ENCODE assay signal across 9 cellular contexts in the genomic region with DNA sequence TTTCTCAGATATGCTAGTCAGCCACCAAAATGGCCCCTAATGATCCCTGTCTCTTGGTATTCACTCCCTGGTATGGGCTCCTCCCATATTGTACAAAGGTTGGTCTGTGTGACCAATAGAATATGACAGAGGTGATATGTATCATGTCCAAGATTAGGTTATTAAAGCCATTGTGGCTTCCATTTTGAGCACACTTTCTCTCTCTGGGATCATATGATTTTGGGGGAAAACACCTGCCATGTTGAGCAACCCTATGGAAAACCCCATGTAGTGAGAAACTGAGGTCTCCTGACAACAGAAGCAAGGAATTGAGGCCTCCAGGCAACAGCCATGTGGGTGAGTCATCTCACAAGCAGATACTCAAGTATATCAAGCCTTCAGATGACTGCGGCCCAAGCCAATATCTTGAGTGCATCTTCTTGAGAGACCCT. TPM values are rescaled to one million over a fixed set of nuclear protein-coding genes. Genes with fewer than 3 reads are reported as not detected.
DNase-seq lines count a peak whose midpoint lies in the region; ATAC-seq, FAIRE-seq and TF ChIP-seq lines count a peak whose summit lies in the region.
"Had no signal": no experiment of that assay in that cellular context is flagged by ENCODE, and none has a peak within 500 bp of the region (broad histone marks: within the 10 kb centered on the region; RNA-seq: fewer than 3 reads in every experiment).

No MANE protein-coding gene starts in this region.

- no peak for TF ChIP-seq CTCF in GM12878 (IDR thresholded peaks at IDR 0.05 in 2 of 3, conservative IDR thresholded peaks at IDR 0.05 in 1 of 3; ENCODE audit: control insufficient read depth in 2 of 3, extremely low read depth in 1 of 3, insufficient read depth in 1 of 3, low read depth in 3 of 3, low read length in 3 of 3)
- no peak for TF ChIP-seq CTCF in upper lobe of right lung (IDR thresholded peaks at IDR 0.05)

- CTCF ChIA-PET in GM12878 (lab: Yijun Ruan, JAX), result interaction anchor here (1.0 to 3.7 kb wide), 9 partner anchors 9 to 129 kb away, joined by 3 to 16 read pairs (median 5); no protein-coding TSS in a partner anchor

- intact Hi-C loops in GM12878 (cut with micrococcal nuclease; ENCODE audit: unreplicated experiment) (no loop called here), upper lobe of right lung (cut with DNase I) (no loop called here)

- in situ Hi-C loops in GM12878 (cut with MboI), result no loop called here

- no peak overlapping the region for H3K4me2 ChIP-seq in GM12878 (ENCODE audit: control insufficient read depth, insufficient read depth)

- SMC1A ChIA-PET in GM12878 (lab: Charles Lee; ENCODE audit: uncharacterized antibody, unreplicated experiment), result interaction anchor here (0.6 to 27.6 kb wide), 13 partner anchors 7 to 243 kb away, joined by 3 to 616 read pairs (median 4); partner anchors contain the start of genes CRIP3 and ZNF318

- no peak overlapping the region for H3K9ac ChIP-seq in GM12878 (ENCODE audit: control insufficient read depth, insufficient read depth, low read length)

- H3K27ac Mint-ChIP-seq in activated naive CD4-positive, alpha-beta T cell treated with anti-CD3 and anti-CD28 coated beads, Interleukin-2, amount 50 U/mL, for 72 hours, result no peak overlapping the region
- peak overlapping the region; percentile 76 for H3K27ac Mint-ChIP-seq in stimulated activated naive CD8-positive, alpha-beta T cell treated with anti-CD3 and anti-CD28 coated beads, Interleukin-15, Interleukin-2, amounts not matched to agents 100 ng/mL and 50 ng/mL, for 24 hours

- H3K9me3 ChIP-seq in GM12878 (replicated peaks; ENCODE audit: control insufficient read depth, insufficient read depth, low read length), result no peaks in the 10 kb centered on the region; the same call in 2 of the 3 replicates
- no peaks in the 10 kb centered on the region for H3K9me3 ChIP-seq in upper lobe of right lung

- 0% methylated on average over 1 of the region's 1 CpG for WGBS in GM12878 (ENCODE audit: insufficient coverage, insufficient replicate concordance, low lambda C conversion rate, missing lambda C conversion rate)

- RAD21 ChIA-PET in GM12878 (lab: Charles Lee; ENCODE audit: unreplicated experiment), result interaction anchor here (1.1 to 11.3 kb wide), 7 partner anchors 13 to 152 kb away, joined by 3 to 311 read pairs (median 9); partner anchors contain the start of genes ABCC10 and ZNF318

- no peaks in the 10 kb centered on the region for H4K20me1 ChIP-seq in GM12878 (ENCODE audit: control insufficient read depth, insufficient read depth)

- no peak overlapping the region for H3K4me3 ChIP-seq in GM12878
- H3K4me3 ChIP-seq in upper lobe of right lung, result no peak overlapping the region

- H3K27me3 Mint-ChIP-seq in stimulated activated naive CD8-positive, alpha-beta T cell treated with anti-CD3 and anti-CD28 coated beads, Interleukin-15, Interleukin-2, amounts not matched to agents 100 ng/mL and 50 ng/mL, for 24 hours, result no peaks in the 10 kb centered on the region

- POLR2A ChIA-PET in GM12878 (lab: Charles Lee), result interaction anchor here (0.9 to 10.4 kb wide), 7 partner anchors 8 to 38 kb away, joined by 3 to 218 read pairs (median 8); partner anchors contain the start of gene ZNF318

- peaks cover 4% of the 10 kb centered on the region for H3K79me2 ChIP-seq in GM12878 (ENCODE audit: control insufficient read depth, insufficient read depth, low read length)

- H2AFZ ChIP-seq in GM12878 (ENCODE audit: control insufficient read depth, low read depth, low read length), result no peak overlapping the region

- peak; percentile 6 to 67; a peak in 2 of 4 replicates for TF ChIP-seq EP300 in GM12878 (IDR thresholded peaks at IDR 0.05; ENCODE audit: borderline replicate concordance in 1 of 2, control insufficient read depth in 1 of 2, low read depth in 2 of 2, low read length in 2 of 2)

- H3K36me3 Mint-ChIP-seq in activated naive CD4-positive, alpha-beta T cell treated with anti-CD3 and anti-CD28 coated beads, Interleukin-2, amount 50 U/mL, for 72 hours, result no peaks in the 10 kb centered on the region
- no peaks in the 10 kb centered on the region for H3K36me3 Mint-ChIP-seq in stimulated activated naive CD8-positive, alpha-beta T cell treated with anti-CD3 and anti-CD28 coated beads, Interleukin-15, Interleukin-2, amounts not matched to agents 100 ng/mL and 50 ng/mL, for 24 hours (ENCODE audit: low read depth)

- H3K4me3 Mint-ChIP-seq in stimulated activated naive CD8-positive, alpha-beta T cell treated with anti-CD3 and anti-CD28 coated beads, Interleukin-15, Interleukin-2, amounts not matched to agents 100 ng/mL and 50 ng/mL, for 24 hours, result no peak overlapping the region

- H3K27ac ChIP-seq in GM12878 (ENCODE audit: control insufficient read depth, insufficient read depth) (peak overlapping the region; percentile 81), upper lobe of right lung (no peak overlapping the region)

- H3K27me3 ChIP-seq in GM12878 (replicated peaks in 1 of 2; ENCODE audit: control insufficient read depth in 2 of 2, insufficient read depth in 2 of 2, low read length in 1 of 2) (no peaks in the 10 kb centered on the region), upper lobe of right lung (no peaks in the 10 kb centered on the region)

- no peaks in the 10 kb centered on the region for H3K36me3 ChIP-seq in GM12878 (ENCODE audit: control insufficient read depth in 2 of 2, insufficient read depth in 2 of 2, low read length in 1 of 2)
- H3K36me3 ChIP-seq in upper lobe of right lung, result no peaks in the 10 kb centered on the region

- H3K4me1 Mint-ChIP-seq in stimulated activated naive CD8-positive, alpha-beta T cell treated with anti-CD3 and anti-CD28 coated beads, Interleukin-15, Interleukin-2, amounts not matched to agents 100 ng/mL and 50 ng/mL, for 24 hours (ENCODE audit: low read depth), result peaks cover 37% of the 10 kb centered on the region

- no peak for TF ChIP-seq POLR2A in GM12878 (IDR thresholded peaks at IDR 0.05; ENCODE audit: low read depth, low read length)

- no peak for TF ChIP-seq RAD21 in GM12878 (IDR thresholded peaks at IDR 0.05; ENCODE audit: insufficient read depth, low read depth, low read length)

- H3K9me3 Mint-ChIP-seq in activated naive CD4-positive, alpha-beta T cell treated with anti-CD3 and anti-CD28 coated beads, Interleukin-2, amount 50 U/mL, for 72 hours, result peaks cover 0 to under 1% of the 10 kb centered on the region in 2 donors
- no peaks in the 10 kb centered on the region for H3K9me3 Mint-ChIP-seq in stimulated activated naive CD8-positive, alpha-beta T cell treated with anti-CD3 and anti-CD28 coated beads, Interleukin-15, Interleukin-2, amounts not matched to agents 100 ng/mL and 50 ng/mL, for 24 hours

- BruUV-seq in GM12878 (replicated peaks; lab: Mats Ljungman, UMichigan), result no TSS peak

- DNase-seq in activated naive CD4-positive, alpha-beta T cell treated with anti-CD3 and anti-CD28 coated beads, Interleukin-2, amount 50 U/mL, for 72 hours (ENCODE audit: low spot score in 2 of 2), result peak in 1 of 2 donors; percentile 75
- DNase-seq in activated naive CD4-positive, alpha-beta T cell treated with Interleukin-2 at 50 U/mL for 16 hours, result no peak
- peak; percentile 88 for DNase-seq in GM12878 (ENCODE audit: low read depth, low spot score)
- no peak for DNase-seq in NCI-H526 (lab: John Stamatoyannopoulos, UW)
- DNase-seq in upper lobe of right lung, result no peak
- DNase-seq in dedifferentiated amniotic fluid mesenchymal stem cell (ENCODE audit: extremely low spot score), result no peak
- DNase-seq: activated naive CD4-positive, alpha-beta T cell had no signal

- H3K4me1 ChIP-seq in GM12878 (ENCODE audit: control insufficient read depth, insufficient read depth, low read length) (peaks cover 69% of the 10 kb centered on the region), upper lobe of right lung (no peaks in the 10 kb centered on the region)

- peak; percentile 92 to 96 for ATAC-seq in activated naive CD4-positive, alpha-beta T cell treated with anti-CD3 and anti-CD28 coated beads, Interleukin-2, amount 50 U/mL, for 72 hours
- ATAC-seq in HG02884 (IDR thresholded peaks at IDR 0.05; ENCODE audit: unreplicated experiment), result peak; percentile 50
- peak; percentile 78 for ATAC-seq in GM12878
- no peak for ATAC-seq in upper lobe of right lung

- FAIRE-seq in GM12878 (lab: Jason Lieb, UNC), result peak; percentile 54

RNA-seq across cellular contexts. Expression of gene ZNF318, which starts 7.1 kb away (rescaled TPM):
- 10 to 100 TPM; 10.8 to 12.2 TPM for total RNA-seq in activated naive CD4-positive, alpha-beta T cell treated with anti-CD3 and anti-CD28 coated beads, Interleukin-2, amount 50 U/mL, for 72 hours
- total RNA-seq in GM12878 (2013; cell fraction: nucleolus; rRNA removed), result 123 and 126 TPM in 2 replicates
- total RNA-seq in GM12878 (2014; rRNA removed) (15.1 and 16.1 TPM in 2 replicates), GM12878 (2014; rRNA removed; fragmentation: Illumina TruSeq; extraction: Trizol) (12.3 and 13.0 TPM in 2 replicates), GM12878 (2021) (27.9 and 29.3 TPM in 2 replicates), upper lobe of right lung (16.4 TPM)
- polyA plus RNA-seq in GM12878 (2011; ENCODE audit: low read depth), result 41.6 TPM
- polyA plus RNA-seq in GM12878 (2011; rRNA removed) (79.8 and 83.9 TPM in 2 replicates), GM12878 (2014; fragmentation: Illumina TruSeq; extraction: Trizol) (23.8 and 28.7 TPM in 2 replicates), GM12878 (2014; fragmentation: Nextera tagmentation; extraction: Ambion mirVana) (1 to 10 TPM; 4.8 to 6.3 TPM), GM12878 (2014; rRNA removed) (16.1 and 16.6 TPM in 2 replicates), GM12878 (2016; fragmentation: Nextera tagmentation; extraction: Ambion mirVana) (10 to 100 TPM in 1 of 2 experiments, 1 to 10 TPM in 1; 3.4 to 11.1 TPM)
- polyA plus RNA-seq in GM12878 (2011; cell fraction: cytosol; rRNA removed), result 63.6 and 73.5 TPM in 2 replicates
- 134 and 192 TPM in 2 replicates for polyA plus RNA-seq in GM12878 (2011; cell fraction: nucleus; rRNA removed)
- 45.1 and 74.2 TPM in 2 replicates for polyA plus RNA-seq in GM12878 (2012)
- polyA minus RNA-seq in GM12878 (2011; rRNA and poly(A)+ RNA removed), result 153 and 156 TPM in 2 replicates
- polyA minus RNA-seq in GM12878 (2011; cell fraction: cytosol; rRNA and poly(A)+ RNA removed), result 48.2 and 52.8 TPM in 2 replicates
- polyA minus RNA-seq in GM12878 (2011; cell fraction: nucleus; rRNA and poly(A)+ RNA removed), result 82.8 and 88.9 TPM in 2 replicates

RNA-seq across cellular contexts. Expression of gene ABCC10, which starts 50.8 kb away (rescaled TPM):
- total RNA-seq in activated naive CD4-positive, alpha-beta T cell treated with anti-CD3 and anti-CD28 coated beads, Interleukin-2, amount 50 U/mL, for 72 hours, result 10 to 100 TPM; 30.2 to 46.2 TPM
- total RNA-seq in GM12878 (2013; cell fraction: nucleolus; rRNA removed), result 65.9 and 66.1 TPM in 2 replicates
- total RNA-seq in GM12878 (2014; rRNA removed) (6.9 and 7.7 TPM in 2 replicates), GM12878 (2014; rRNA removed; fragmentation: Illumina TruSeq; extraction: Trizol) (5.1 and 5.9 TPM in 2 replicates), GM12878 (2021) (13.2 and 18.2 TPM in 2 replicates), upper lobe of right lung (30.0 TPM)
- polyA plus RNA-seq in GM12878 (2011; ENCODE audit: low read depth), result 7.2 TPM
- polyA plus RNA-seq in GM12878 (2011; rRNA removed) (4.2 and 5.6 TPM in 2 replicates), GM12878 (2014; fragmentation: Illumina TruSeq; extraction: Trizol) (5.4 and 9.5 TPM in 2 replicates), GM12878 (2014; fragmentation: Nextera tagmentation; extraction: Ambion mirVana) (under 1 TPM; 0.80 to 0.82 TPM), GM12878 (2014; rRNA removed) (9.5 and 10.9 TPM in 2 replicates), GM12878 (2016; fragmentation: Nextera tagmentation; extraction: Ambion mirVana) (1 to 10 TPM; 8.6 to 9.5 TPM)
- 5.3 and 7.4 TPM in 2 replicates for polyA plus RNA-seq in GM12878 (2011; cell fraction: cytosol; rRNA removed)
- polyA plus RNA-seq in GM12878 (2011; cell fraction: nucleus; rRNA removed), result 40.9 and 51.1 TPM in 2 replicates
- polyA plus RNA-seq in GM12878 (2012), result 10.0 and 12.5 TPM in 2 replicates
- polyA minus RNA-seq in GM12878 (2011; rRNA and poly(A)+ RNA removed), result 13.5 and 14.2 TPM in 2 replicates
- 3.2 and 6.4 TPM in 2 replicates for polyA minus RNA-seq in GM12878 (2011; cell fraction: cytosol; rRNA and poly(A)+ RNA removed)
- polyA minus RNA-seq in GM12878 (2011; cell fraction: nucleus; rRNA and poly(A)+ RNA removed), result 16.1 and 41.6 TPM in 2 replicates
